ENCODE assay signal across 23 cellular contexts in genomic region chr17:1899403-1900000, GRCh38.
DNase-seq lines count a peak whose midpoint lies in the region; ATAC-seq, FAIRE-seq and TF ChIP-seq lines count a peak whose summit lies in the region.
"Had no signal": no experiment of that assay in that cellular context is flagged by ENCODE, and none has a peak within 500 bp of the region (broad histone marks: within the 10 kb centered on the region; RNA-seq: fewer than 3 reads in every experiment).

No MANE protein-coding gene starts in this region.

- TF ChIP-seq POLR2A in GM12891 (IDR thresholded peaks at IDR 0.05; ENCODE audit: low read depth, low read length) = no peak

- no peaks in the 10 kb centered on the region for H4K20me1 ChIP-seq in SK-N-SH (ENCODE audit: insufficient read depth)

- H3K27me3 ChIP-seq in SK-N-SH (ENCODE audit: insufficient read depth) = no peaks in the 10 kb centered on the region
- H3K27me3 ChIP-seq in thoracic aorta (replicated peaks; ENCODE audit: insufficient read depth) = no peaks in the 10 kb centered on the region
- H3K27me3 ChIP-seq: pancreas, SJCRH30 had no signal

- H3K27ac ChIP-seq in SK-N-SH (ENCODE audit: low read depth in 2 of 2, low read length in 1 of 2) (peak overlapping the region in 1 of 2 experiments; percentile 91; a peak in 2 of 4 replicates), thoracic aorta (no peak overlapping the region)
- H3K27ac ChIP-seq: esophagus muscularis mucosa, pancreas, SJCRH30 had no signal

- TF ChIP-seq RAD21 in SK-N-SH (IDR thresholded peaks at IDR 0.05; ENCODE audit: low read length) = no peak

- H3K4me1 ChIP-seq in SK-N-SH (ENCODE audit: control insufficient read depth in 1 of 2, insufficient read depth in 2 of 2, low read depth in 1 of 2, low read length in 1 of 2) (peaks cover 0 to 25% of the 10 kb centered on the region in 2 experiments; a peak in 2 of 4 replicates), thoracic aorta (ENCODE audit: control insufficient read depth in 1 of 2, low read depth in 2 of 2) (no peaks in the 10 kb centered on the region)
- H3K4me1 ChIP-seq: esophagus muscularis mucosa, HAP-1, pancreas, SJCRH30 had no signal

- ATAC-seq in SK-N-SH treated with all-trans-retinoic acid at 6 μM for 48 hours = no peak
- ATAC-seq in thoracic aorta (ENCODE audit: insufficient number of reproducible peaks, low FRiP score, low read depth) = no peak
- no peak for ATAC-seq in GM19455 (IDR thresholded peaks at IDR 0.05; ENCODE audit: unreplicated experiment)
- ATAC-seq: activated CD4-positive, alpha-beta T cell treated with anti-CD3 and anti-CD28 coated beads for 36 hours; CD8-positive, alpha-beta T cell; mucosa of descending colon; pancreas; stimulated activated naive B cell treated with anti-CD40 and anti-IgM and Interleukin-4, amounts not matched to agents 10 μg/mL and 1 μg/mL and 100 μg/mL, for 72 hours had no signal

- no peak overlapping the region for H2AFZ ChIP-seq in SK-N-SH (ENCODE audit: low read depth)

- in situ Hi-C loops in SK-MEL-5 (cut with HindIII; ENCODE audit: low pct_unique_long_range_greater_than_20kb, low sequenced_read_pairs) = no loop called here

- FAIRE-seq in GM12891 (lab: Jason Lieb, UNC) = no peak
- FAIRE-seq: G401.6, pancreas had no signal

- POLR2A ChIA-PET in SK-N-SH (lab: Yijun Ruan, JAX) = no interaction called here

- H3K4me3 ChIP-seq in SK-N-SH (ENCODE audit: low read depth in 2 of 2, low read length in 1 of 2) (no peak overlapping the region), fibroblast of villous mesenchyme (ENCODE audit: low read depth, low read length) (no peak overlapping the region), thoracic aorta (no peak overlapping the region)
- H3K4me3 ChIP-seq: esophagus muscularis mucosa, HAP-1, mucosa of descending colon, pancreas, SJCRH30 had no signal

- CTCF ChIA-PET in SK-N-SH (lab: Yijun Ruan, JAX) = interaction anchor here (8.6 kb wide), 1 partner anchor 127 kb away, joined by 99 read pairs; the partner anchor contains the start of gene RTN4RL1

- no peak for TF ChIP-seq EP300 in SK-N-SH (IDR thresholded peaks at IDR 0.05; ENCODE audit: borderline replicate concordance in 1 of 2, low read depth in 1 of 2, low read length in 1 of 2)

- no peaks in the 10 kb centered on the region for H3K9me2 ChIP-seq in SK-N-SH

- H3K9me3 ChIP-seq in SK-N-SH (no peaks in the 10 kb centered on the region), thoracic aorta (no peaks in the 10 kb centered on the region)
- H3K9me3 ChIP-seq: esophagus muscularis mucosa, HAP-1, mucosa of descending colon, pancreas, SJCRH30 had no signal

- TF ChIP-seq CTCF in SK-N-SH (IDR thresholded peaks at IDR 0.05) (peak; percentile 48), fibroblast of villous mesenchyme (IDR thresholded peaks at IDR 0.05; ENCODE audit: insufficient read depth, low read depth, low read length) (peak; percentile 31), thoracic aorta (IDR thresholded peaks at IDR 0.05) (peak; percentile 10)

- H3K36me3 ChIP-seq in SK-N-SH (replicated peaks in 1 of 2; ENCODE audit: control insufficient read depth in 1 of 2, insufficient read depth in 2 of 2, low read length in 1 of 2) = peaks cover 11 to 25% of the 10 kb centered on the region in 2 experiments
- peaks cover 35% of the 10 kb centered on the region for H3K36me3 ChIP-seq in thoracic aorta

- WGBS in SK-N-SH (ENCODE audit: low lambda C conversion rate) = 91% methylated on average over 8 of the region's 8 CpGs

- H3K9ac ChIP-seq in SK-N-SH = no peak overlapping the region

- no peak overlapping the region for H3K4me2 ChIP-seq in SK-N-SH

- H3F3A ChIP-seq in SK-N-SH (replicated peaks; ENCODE audit: insufficient read depth) = no peaks in the 10 kb centered on the region

- peak; percentile 47 for DNase-seq in SK-N-SH
- DNase-seq in SK-MEL-5 (ENCODE audit: low read depth, low spot score) = peak; percentile 30
- no peak for DNase-seq in fibroblast of villous mesenchyme (ENCODE audit: low read depth)
- DNase-seq in thoracic aorta (ENCODE audit: low spot score) = no peak
- no peak for DNase-seq in kidney glomerular epithelial cell (lab: John Stamatoyannopoulos, UW)
- DNase-seq in GM12891 (ENCODE audit: insufficient read length, low spot score) = no peak
- DNase-seq: 8988T; activated CD4-positive, alpha-beta T cell treated with anti-CD3 and anti-CD28 coated beads for 36 hours; activated CD8-positive, alpha-beta memory T cell treated with anti-CD3 and anti-CD28 coated beads, Interleukin-2, amount 50 U/mL, for 48 hours; CD8-positive, alpha-beta T cell; dermis blood vessel endothelial cell; hippocampal formation; pancreas; SJCRH30; stimulated activated naive B cell treated with anti-CD40 and anti-IgM and Interleukin-4, amounts not matched to agents 10 μg/mL and 1 μg/mL and 100 μg/mL, for 72 hours; T-helper 9 cell; trophoblast cell had no signal

- no peaks in the 10 kb centered on the region for H3K79me2 ChIP-seq in SK-N-SH (ENCODE audit: insufficient read depth)

TF ChIP-seq in SK-N-SH, 30 proteins besides CTCF, POLR2A, EP300 and RAD21:
- TF ChIP-seq RFX5 (IDR thresholded peaks at IDR 0.05; ENCODE audit: low read length) (no peak), ZBTB33 (IDR thresholded peaks at IDR 0.05; ENCODE audit: borderline replicate concordance, low read depth) (no peak), EZH2phosphoT487 (IDR thresholded peaks at IDR 0.05; ENCODE audit: borderline replicate concordance, low read depth) (no peak), YY1 (IDR thresholded peaks at IDR 0.05; ENCODE audit: low read depth) (no peak), MEF2A (IDR thresholded peaks at IDR 0.05; ENCODE audit: borderline replicate concordance, low read depth) (no peak)

TF ChIP-seq in SK-N-SH treated with all-trans-retinoic acid at 6 μM for 48 hours, 23 proteins besides CTCF, POLR2A, EP300 and RAD21 (continues in another document):
- no peak for TF ChIP-seq ZNF70 (CRISPR knock-in tag; IDR thresholded peaks at IDR 0.05)
- no peak for TF ChIP-seq POU6F1 (CRISPR knock-in tag; IDR thresholded peaks at IDR 0.05; ENCODE audit: borderline replicate concordance, low read depth)
- TF ChIP-seq ARNTL (CRISPR knock-in tag; IDR thresholded peaks at IDR 0.05; ENCODE audit: borderline replicate concordance, low read depth) = no peak
- TF ChIP-seq CSDC2 (CRISPR knock-in tag; IDR thresholded peaks at IDR 0.05) = no peak
- no peak for TF ChIP-seq CSRNP3 (CRISPR knock-in tag; IDR thresholded peaks at IDR 0.05)

TF ChIP-seq in GM12891, 5 proteins besides CTCF, POLR2A, EP300 and RAD21:
- TF ChIP-seq PAX5 (IDR thresholded peaks at IDR 0.05; ENCODE audit: insufficient read depth, low read length, severe bottlenecking) (no peak), POLR2AphosphoS5 (IDR thresholded peaks at IDR 0.05; ENCODE audit: low read depth, low read length) (no peak), SPI1 (IDR thresholded peaks at IDR 0.05; ENCODE audit: low read depth, low read length) (no peak), POU2F2 (IDR thresholded peaks at IDR 0.05; ENCODE audit: low read depth, low read length) (no peak), TAF1 (IDR thresholded peaks at IDR 0.05; ENCODE audit: low read depth, low read length) (no peak)

Comparison
In these comparisons a context has a peak if more than half of its experiments do, and no peak if none do; other contexts are left out.
1. DNase-seq: peak in SK-N-SH (single experiment) and SK-MEL-5 (single experiment); none in fibroblast of villous mesenchyme (single experiment), thoracic aorta (single experiment), kidney glomerular epithelial cell (single experiment) and GM12891 (single experiment).
2. Peak in every context shown above with its lines, with median percentiles within 50 percentile points of each other: CTCF ChIP-seq.